Comparison of ENCODE assay signal across 28 cellular contexts in the genomic region with DNA sequence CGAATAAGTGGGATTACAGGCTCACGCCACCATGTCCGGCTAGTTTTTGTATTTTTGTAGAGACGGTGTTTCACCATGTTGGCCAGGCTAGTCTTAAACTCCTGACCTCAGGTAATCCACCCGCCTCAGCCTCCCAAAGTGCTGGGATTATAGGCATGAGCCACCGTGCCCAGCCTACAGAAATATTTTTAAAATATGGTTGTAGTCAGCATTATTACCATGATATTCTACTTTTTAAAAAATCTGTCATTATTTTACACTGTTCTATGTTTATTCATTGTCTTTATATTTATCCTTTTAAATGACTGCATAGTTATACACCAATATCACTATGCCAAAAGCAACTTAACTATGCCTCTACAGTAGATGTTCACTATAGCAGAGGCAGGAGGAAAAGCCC.
"Had no signal": no experiment of that assay in that cellular context is flagged by ENCODE, and none has a peak within 500 bp of the region (broad histone marks: within the 10 kb centered on the region; RNA-seq: fewer than 3 reads in every experiment).

No MANE protein-coding gene starts in this region.

- H3K4me1 Mint-ChIP-seq: endodermal cell had no signal

- DNase-seq: cortex of kidney; dermis blood vessel endothelial cell; dorsolateral prefrontal cortex; effector CD4-positive, alpha-beta T cell; effector CD8-positive, alpha-beta T cell; effector memory CD4-positive, alpha-beta T cell; effector memory CD8-positive, alpha-beta T cell; endodermal cell; erythroblast; esophagus squamous epithelium; foreskin fibroblast; foreskin keratinocyte; foreskin melanocyte; gastrocnemius medialis; glutamatergic neuron; head of caudate nucleus; heart left ventricle; heart right ventricle; hippocampal formation had no signal

- FAIRE-seq: endometrium, endothelial cell of umbilical vein had no signal

- H2AFZ ChIP-seq: hepatocyte had no signal

- H3K4me2 ChIP-seq: hepatocyte had no signal

- H3K79me2 ChIP-seq: hepatocyte had no signal

- ATAC-seq: effector memory CD8-positive, alpha-beta T cell; esophagus mucosa; foreskin keratinocyte; gastrocnemius medialis; gastroesophageal sphincter; heart left ventricle; heart right ventricle had no signal

- H3K9me3 ChIP-seq: esophagus muscularis mucosa, esophagus squamous epithelium, gastrocnemius medialis, gastroesophageal sphincter, heart left ventricle, heart right ventricle had no signal

- H3K27ac ChIP-seq: coronary artery, dorsolateral prefrontal cortex, epithelial cell of prostate, esophagus muscularis mucosa, esophagus squamous epithelium, foreskin keratinocyte, gastrocnemius medialis, gastroesophageal sphincter, heart left ventricle, heart right ventricle, hepatocyte had no signal

- H3K36me3 ChIP-seq: esophagus muscularis mucosa, esophagus squamous epithelium, gastrocnemius medialis, gastroesophageal sphincter, heart left ventricle, heart right ventricle had no signal

- H3K4me3 ChIP-seq: coronary artery, dorsolateral prefrontal cortex, esophagus muscularis mucosa, esophagus squamous epithelium, gastrocnemius medialis, gastroesophageal sphincter, heart left ventricle, heart right ventricle, hepatocyte had no signal

- H3K27ac Mint-ChIP-seq: dendritic cell treated with granulocyte-macrophage colony-stimulating factor and Interleukin-4, amounts not matched to agents 40 ng/mL and 50 ng/mL, for 4 days; effector memory CD8-positive, alpha-beta T cell; endodermal cell had no signal

- H3K4me3 Mint-ChIP-seq: dendritic cell treated with granulocyte-macrophage colony-stimulating factor and Interleukin-4, amounts not matched to agents 40 ng/mL and 50 ng/mL, for 4 days; effector memory CD8-positive, alpha-beta T cell; endodermal cell had no signal

- H3K9me3 Mint-ChIP-seq: dendritic cell treated with granulocyte-macrophage colony-stimulating factor and Interleukin-4, amounts not matched to agents 40 ng/mL and 50 ng/mL, for 4 days; effector memory CD8-positive, alpha-beta T cell had no signal

- H3K27me3 ChIP-seq: dorsolateral prefrontal cortex, esophagus squamous epithelium, foreskin keratinocyte, gastrocnemius medialis, gastroesophageal sphincter, heart left ventricle, heart right ventricle, hepatocyte had no signal

- H3K4me1 ChIP-seq: esophagus muscularis mucosa, esophagus squamous epithelium, gastrocnemius medialis, gastroesophageal sphincter, heart left ventricle, heart right ventricle had no signal
